Comparison of ENCODE assay signal across 1 cellular context in the genomic region with DNA sequence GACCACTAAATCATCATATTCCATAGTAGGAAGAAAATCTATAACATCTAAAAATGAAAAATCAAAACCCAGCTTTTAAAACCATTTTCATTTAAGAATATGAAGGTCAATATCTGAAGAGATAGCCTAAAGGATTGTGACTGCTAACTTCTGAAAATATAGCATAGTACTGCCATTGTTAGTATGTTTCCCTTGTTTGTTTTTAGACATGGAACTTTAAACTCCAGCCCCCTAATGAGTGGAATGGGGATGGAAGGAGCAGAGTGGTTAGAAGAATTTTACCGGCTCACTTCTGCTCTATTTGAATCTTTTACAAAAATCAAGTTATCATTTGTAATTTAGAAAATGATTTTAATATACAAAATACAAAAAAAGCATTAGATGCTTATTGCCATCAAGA.
A peak's percentile ranks its signal among the peaks of the same experiment; 100 is the strongest.
TF ChIP-seq lines count a peak whose summit lies in the region.

No MANE protein-coding gene starts in this region.

TF ChIP-seq in HepG2, 621 proteins besides CTCF, POLR2A, EP300 and RAD21:
- TF ChIP-seq ZNF644 (CRISPR knock-in tag; IDR thresholded peaks at IDR 0.05; ENCODE audit: low read depth) (peak; percentile 57; the same call in 1 of the 2 replicates), FOXA3 (CRISPR knock-in tag; IDR thresholded peaks at IDR 0.05) (0 out of 2 replicates have a peak, but pooled peaks have one; percentile 35), POGZ (CRISPR knock-in tag; IDR thresholded peaks at IDR 0.05) (peak; percentile 54; the same call in 1 of the 2 replicates), NFE2L2 (IDR thresholded peaks at IDR 0.05; ENCODE audit: low read length) (no peak), HNF4A (CRISPR knock-in tag; IDR thresholded peaks at IDR 0.05) (0 out of 2 replicates have a peak, but pooled peaks have one; percentile 19), ZMYM4 (CRISPR knock-in tag; IDR thresholded peaks at IDR 0.05) (0 out of 2 replicates have a peak, but pooled peaks have one; percentile 8)
- TF ChIP-seq, protein P1, sequence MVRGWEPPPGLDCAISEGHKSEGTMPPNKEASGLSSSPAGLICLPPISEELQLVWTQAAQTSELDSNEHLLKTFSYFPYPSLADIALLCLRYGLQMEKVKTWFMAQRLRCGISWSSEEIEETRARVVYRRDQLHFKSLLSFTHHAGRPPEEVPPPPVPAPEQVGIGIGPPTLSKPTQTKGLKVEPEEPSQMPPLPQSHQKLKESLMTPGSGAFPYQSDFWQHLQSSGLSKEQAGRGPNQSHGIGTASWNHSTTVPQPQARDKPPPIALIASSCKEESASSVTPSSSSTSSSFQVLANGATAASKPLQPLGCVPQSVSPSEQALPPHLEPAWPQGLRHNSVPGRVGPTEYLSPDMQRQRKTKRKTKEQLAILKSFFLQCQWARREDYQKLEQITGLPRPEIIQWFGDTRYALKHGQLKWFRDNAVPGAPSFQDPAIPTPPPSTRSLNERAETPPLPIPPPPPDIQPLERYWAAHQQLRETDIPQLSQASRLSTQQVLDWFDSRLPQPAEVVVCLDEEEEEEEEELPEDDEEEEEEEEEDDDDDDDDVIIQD (CRISPR knock-in tag; IDR thresholded peaks at IDR 0.05; ENCODE audit: low read depth) = peak; percentile 23; the same call in 1 of the 2 replicates
- TF ChIP-seq, protein P2, sequence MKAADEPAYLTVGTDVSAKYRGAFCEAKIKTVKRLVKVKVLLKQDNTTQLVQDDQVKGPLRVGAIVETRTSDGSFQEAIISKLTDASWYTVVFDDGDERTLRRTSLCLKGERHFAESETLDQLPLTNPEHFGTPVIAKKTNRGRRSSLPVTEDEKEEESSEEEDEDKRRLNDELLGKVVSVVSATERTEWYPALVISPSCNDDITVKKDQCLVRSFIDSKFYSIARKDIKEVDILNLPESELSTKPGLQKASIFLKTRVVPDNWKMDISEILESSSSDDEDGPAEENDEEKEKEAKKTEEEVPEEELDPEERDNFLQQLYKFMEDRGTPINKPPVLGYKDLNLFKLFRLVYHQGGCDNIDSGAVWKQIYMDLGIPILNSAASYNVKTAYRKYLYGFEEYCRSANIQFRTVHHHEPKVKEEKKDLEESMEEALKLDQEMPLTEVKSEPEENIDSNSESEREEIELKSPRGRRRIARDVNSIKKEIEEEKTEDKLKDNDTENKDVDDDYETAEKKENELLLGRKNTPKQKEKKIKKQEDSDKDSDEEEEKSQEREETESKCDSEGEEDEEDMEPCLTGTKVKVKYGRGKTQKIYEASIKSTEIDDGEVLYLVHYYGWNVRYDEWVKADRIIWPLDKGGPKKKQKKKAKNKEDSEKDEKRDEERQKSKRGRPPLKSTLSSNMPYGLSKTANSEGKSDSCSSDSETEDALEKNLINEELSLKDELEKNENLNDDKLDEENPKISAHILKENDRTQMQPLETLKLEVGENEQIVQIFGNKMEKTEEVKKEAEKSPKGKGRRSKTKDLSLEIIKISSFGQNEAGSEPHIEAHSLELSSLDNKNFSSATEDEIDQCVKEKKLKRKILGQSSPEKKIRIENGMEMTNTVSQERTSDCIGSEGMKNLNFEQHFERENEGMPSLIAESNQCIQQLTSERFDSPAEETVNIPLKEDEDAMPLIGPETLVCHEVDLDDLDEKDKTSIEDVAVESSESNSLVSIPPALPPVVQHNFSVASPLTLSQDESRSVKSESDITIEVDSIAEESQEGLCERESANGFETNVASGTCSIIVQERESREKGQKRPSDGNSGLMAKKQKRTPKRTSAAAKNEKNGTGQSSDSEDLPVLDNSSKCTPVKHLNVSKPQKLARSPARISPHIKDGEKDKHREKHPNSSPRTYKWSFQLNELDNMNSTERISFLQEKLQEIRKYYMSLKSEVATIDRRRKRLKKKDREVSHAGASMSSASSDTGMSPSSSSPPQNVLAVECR (CRISPR knock-in tag; IDR thresholded peaks at IDR 0.05; ENCODE audit: borderline replicate concordance) = no peak
